In the genomic region with DNA sequence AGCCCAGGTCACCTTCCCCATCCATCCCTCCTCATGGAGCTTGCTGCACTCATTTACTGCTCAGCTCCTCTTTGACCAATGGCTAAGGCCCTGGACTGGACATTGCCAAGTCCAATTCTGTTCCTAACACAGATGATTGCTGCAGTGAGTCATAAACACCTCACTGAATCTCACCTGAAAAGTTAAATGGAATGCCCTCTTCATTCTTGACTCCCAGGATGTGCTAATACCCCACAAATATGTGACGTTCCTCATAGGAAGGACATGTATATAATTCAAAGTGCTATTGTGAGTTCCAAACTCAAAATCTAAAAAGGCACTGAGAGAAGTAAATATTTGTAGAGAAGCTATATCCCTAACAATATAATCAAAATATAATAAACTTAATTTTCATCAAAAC, we compare ENCODE assay signal across 23 cellular contexts.
"Had no signal": no experiment of that assay in that cellular context is flagged by ENCODE, and none has a peak within 500 bp of the region (broad histone marks: within the 10 kb centered on the region; RNA-seq: fewer than 3 reads in every experiment).

No MANE protein-coding gene starts in this region.

- FAIRE-seq: islet of Langerhans, kidney had no signal

- H3K27me3 ChIP-seq: heart left ventricle, suprapubic skin, tibial artery, vagina had no signal

- H3K9me3 ChIP-seq: heart left ventricle, left ventricle myocardium inferior, mucosa of descending colon, prostate gland, suprapubic skin, thoracic aorta, tibial artery, vagina had no signal

- H3K4me3 ChIP-seq: heart left ventricle, left ventricle myocardium inferior, lung, mucosa of descending colon, prostate gland, skin epidermis, suprapubic skin, thoracic aorta, tibial artery, vagina had no signal

- H3K36me3 ChIP-seq: heart left ventricle, left ventricle myocardium inferior, prostate gland, suprapubic skin, thoracic aorta, tibial artery, vagina had no signal

- H3K4me1 ChIP-seq: heart left ventricle, left ventricle myocardium inferior, prostate gland, suprapubic skin, tibial artery, vagina had no signal

- DNase-seq: heart left ventricle; hypothalamus; immature natural killer cell; kidney; left ventricle myocardium inferior; midbrain; mucosa of descending colon; naive thymus-derived CD4-positive, alpha-beta T cell; nucleus accumbens; retina; right cardiac atrium; stimulated activated CD4-positive, alpha-beta T cell treated with anti-CD3 and anti-CD28 coated beads, Interleukin-12 subunit alpha, Interleukin-12 subunit beta, amount 100 ng/mL, for 4 hours; stimulated activated CD4-positive, alpha-beta T cell treated with anti-CD3 and anti-CD28 coated beads, Interleukin-15, amount 100 ng/mL, for 24 hours; stimulated activated CD4-positive, alpha-beta T cell treated with anti-CD3 and anti-CD28 coated beads, Interleukin-4, amount 100 ng/mL, for 24 hours; stimulated activated naive CD4-positive, alpha-beta T cell; tibial artery had no signal

- H3K27ac ChIP-seq: heart left ventricle, left ventricle myocardium inferior, prostate gland, skin epidermis, suprapubic skin, thoracic aorta, tibial artery, vagina had no signal
